Comparison of ENCODE assay signal across 1 cellular context in genomic region chrX:135030207-135030963, GRCh38.
TF ChIP-seq lines count a peak whose summit lies in the region.
"Not testable (repeated sequence)": the region's sequence is repeated elsewhere in the genome, so short reads cannot be mapped to it uniquely, and the experiment has no call there.

No MANE protein-coding gene starts in this region.

TF ChIP-seq in K562, 482 proteins besides CTCF, POLR2A, EP300 and RAD21:
- TF ChIP-seq ZFX (CRISPR knock-in tag; IDR thresholded peaks at IDR 0.05) (peak; percentile 20; the same call in 1 of the 2 replicates), CBFA2T3 (IDR thresholded peaks at IDR 0.05) (peak; percentile 70), DPF2 (IDR thresholded peaks at IDR 0.05) (0 out of 2 replicates have a peak, but pooled peaks have one; percentile 20), CTBP1 (IDR thresholded peaks at IDR 0.05; ENCODE audit: borderline replicate concordance) (peak; percentile 62; the same call in 1 of the 2 replicates), NCOR1 (IDR thresholded peaks at IDR 0.05) (0 out of 2 replicates have a peak, but pooled peaks have one; percentile 14), SPI1 (IDR thresholded peaks at IDR 0.05; ENCODE audit: borderline replicate concordance, low read depth, low read length) (peak; percentile 77), TCF3 (CRISPR knock-in tag; IDR thresholded peaks at IDR 0.05) (peak; percentile 57), CBFA2T2 (conservative IDR thresholded peaks at IDR 0.05) (peak; percentile 60), PTRF (tag; IDR thresholded peaks at IDR 0.05) (peak; percentile 65), CXXC5 (CRISPR knock-in tag; IDR thresholded peaks at IDR 0.05) (0 out of 2 replicates have a peak, but pooled peaks have one; percentile 32), NR4A1 (tag; IDR thresholded peaks at IDR 0.05) (peak; percentile 65; the same call in 1 of the 2 replicates), HDAC8 (tag; IDR thresholded peaks at IDR 0.05) (0 out of 2 replicates have a peak, but pooled peaks have one; percentile 27), ZNF592 (IDR thresholded peaks at IDR 0.05) (peak; percentile 72), ARID1B (IDR thresholded peaks at IDR 0.05) (peak; percentile 42; the same call in 1 of the 2 replicates), ZEB2 (IDR thresholded peaks at IDR 0.05) (peak; percentile 69; the same call in 1 of the 2 replicates), ID3 (tag; IDR thresholded peaks at IDR 0.05) (0 out of 2 replicates have a peak, but pooled peaks have one; percentile 44)
- not testable (repeated sequence) for TF ChIP-seq NR4A1, ID3 (CRISPR knock-in tag; IDR thresholded peaks at IDR 0.05)
TF ChIP-seq in K562: peak in this region for 16; not testable (repeated sequence) for 466.
